ENCODE assay signal across 10 cellular contexts in the genomic region with DNA sequence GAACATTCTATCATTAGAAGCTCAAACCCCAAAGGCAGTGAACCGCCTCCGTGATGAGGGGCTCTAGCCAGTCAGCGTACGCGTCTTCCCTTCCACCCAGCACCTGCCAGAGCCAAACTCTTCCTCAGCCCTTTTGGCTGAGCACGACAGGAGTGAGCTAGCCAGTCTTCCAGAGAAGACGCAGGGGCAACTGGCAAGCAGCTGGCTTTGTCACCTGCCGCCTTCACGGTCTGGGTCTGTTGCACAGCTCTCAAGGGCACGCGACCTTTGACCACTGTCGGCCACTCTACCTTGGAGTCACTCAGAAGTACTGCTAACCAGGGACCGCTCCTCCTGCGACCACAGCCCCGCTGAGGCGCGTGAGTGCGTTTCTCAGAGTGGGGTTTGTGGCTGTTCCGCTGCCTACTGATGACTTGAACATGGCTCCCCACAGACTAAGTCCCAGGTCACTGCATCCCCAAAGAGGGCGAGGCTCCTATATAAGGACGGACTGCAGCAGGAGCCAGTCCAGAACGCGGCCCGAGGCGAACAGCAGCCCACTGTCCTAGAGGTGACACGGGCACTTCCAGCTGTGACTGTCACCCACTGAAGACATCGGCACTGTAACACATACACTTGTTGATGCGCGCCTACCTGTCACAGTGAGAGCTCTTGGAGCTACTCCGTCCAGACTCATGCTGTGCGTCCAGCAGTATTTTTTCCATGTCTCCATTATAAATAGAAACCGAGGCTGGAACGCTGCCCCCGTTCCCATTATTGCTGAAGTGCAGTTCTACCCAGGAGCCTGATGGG. TPM values are rescaled to one million over a fixed set of nuclear protein-coding genes. Genes with fewer than 3 reads are reported as not detected.
A peak's percentile ranks its signal among the peaks of the same experiment; 100 is the strongest.
DNase-seq lines count a peak whose midpoint lies in the region; ATAC-seq and TF ChIP-seq lines count a peak whose summit lies in the region.
"Had no signal": no experiment of that assay in that cellular context is flagged by ENCODE, and none has a peak within 500 bp of the region (broad histone marks: within the 10 kb centered on the region; RNA-seq: fewer than 3 reads in every experiment).

No MANE protein-coding gene starts in this region.

- H3K14ac ChIP-seq in IMR-90 (replicated peaks; ENCODE audit: low read depth, low read length) = no peak overlapping the region

- no peak overlapping the region for H3K56ac ChIP-seq in IMR-90 (ENCODE audit: extremely low read depth, insufficient read depth, low read length)

- H2BK20ac ChIP-seq in IMR-90 (ENCODE audit: low read depth, low read length) = no peak overlapping the region

- peaks cover 73% of the 10 kb centered on the region for H3K4me1 Mint-ChIP-seq in activated naive CD8-positive, alpha-beta T cell treated with anti-CD3 and anti-CD28 coated beads, Interleukin-2, amount 50 U/mL, for 24 hours
- H3K4me1 Mint-ChIP-seq in naive thymus-derived CD8-positive, alpha-beta T cell = peaks cover 55 to 90% (median 73%) of the 10 kb centered on the region in 4 donors

- H3K9me2 ChIP-seq in SK-N-SH = no peaks in the 10 kb centered on the region

- CTCF ChIA-PET in IMR-90 (lab: Yijun Ruan, JAX) (interaction anchor here (0.7 to 2.6 kb wide), 2 partner anchors 50 to 88 kb away, joined by 3 to 13 read pairs; no protein-coding TSS in a partner anchor), SK-N-SH (lab: Yijun Ruan, JAX) (interaction anchor here (1.0 to 1.1 kb wide), 2 partner anchors 29 to 77 kb away, joined by 3 to 4 read pairs; no protein-coding TSS in a partner anchor)

- H2AK5ac ChIP-seq in IMR-90 (ENCODE audit: low read depth, low read length) = no peak overlapping the region

- TF ChIP-seq CTCF in IMR-90 (conservative IDR thresholded peaks at IDR 0.05; ENCODE audit: low read depth, low read length) (no peak), SK-N-SH (IDR thresholded peaks at IDR 0.05) (no peak)

- dilution Hi-C loops in IMR-90 (cut with HindIII; ENCODE audit: low sequenced_read_pairs, unreplicated experiment) = no loop called here

- H3K4me3 Mint-ChIP-seq in activated naive CD8-positive, alpha-beta T cell treated with anti-CD3 and anti-CD28 coated beads, Interleukin-2, amount 50 U/mL, for 24 hours = peak overlapping the region; percentile 64
- H3K4me3 Mint-ChIP-seq in naive thymus-derived CD8-positive, alpha-beta T cell = peak overlapping the region; percentile 78 to 98 (median 87)

- H3K79me1 ChIP-seq in IMR-90 (ENCODE audit: low read depth in 1 of 2, low read length in 2 of 2) = peaks cover 19 to 86% of the 10 kb centered on the region in 2 experiments

- H3K27ac ChIP-seq in ACC112 (ENCODE audit: low read depth, low read length) = 0 out of 2 replicates have a peak overlapping the region, but pooled peaks have one; percentile 11
- no peak overlapping the region for H3K27ac ChIP-seq in IMR-90 (ENCODE audit: insufficient read depth, low read length)
- peak overlapping the region in 1 of 2 experiments; percentile 39; a peak in 2 of 4 replicates for H3K27ac ChIP-seq in SK-N-SH (ENCODE audit: low read depth in 2 of 2, low read length in 1 of 2)

- no peak overlapping the region for H3K18ac ChIP-seq in IMR-90 (ENCODE audit: low read depth, low read length)

- H3K36me3 ChIP-seq in ACC112 (ENCODE audit: insufficient read depth, low read length) (peaks cover 41% of the 10 kb centered on the region), IMR-90 (ENCODE audit: control insufficient read depth, insufficient read depth, low read length) (peaks cover 71% of the 10 kb centered on the region), SK-N-SH (replicated peaks in 1 of 2; ENCODE audit: control insufficient read depth in 1 of 2, insufficient read depth in 2 of 2, low read length in 1 of 2) (peaks cover 11 to 40% of the 10 kb centered on the region in 2 experiments)

- BruUV-seq in IMR-90 (replicated peaks; lab: Mats Ljungman, UMichigan) = no TSS peak

- intact Hi-C loops in IMR-90 (cut with micrococcal nuclease) = loop anchor here (2.0 kb wide), 1 partner anchor 49 kb away; no protein-coding TSS in a partner anchor

- no peak overlapping the region for H4K8ac ChIP-seq in IMR-90 (ENCODE audit: low read depth in 2 of 2, low read length in 2 of 2)

- peaks cover 40% of the 10 kb centered on the region for H3K4me1 ChIP-seq in ACC112 (ENCODE audit: control insufficient read depth, insufficient read depth, low read length, unreplicated experiment)
- H3K4me1 ChIP-seq in IMR-90 (ENCODE audit: control insufficient read depth, insufficient read depth, low read length) = peaks cover 18% of the 10 kb centered on the region
- H3K4me1 ChIP-seq in SK-N-SH (ENCODE audit: control insufficient read depth in 1 of 2, insufficient read depth in 2 of 2, low read depth in 1 of 2, low read length in 1 of 2) = peaks cover 2 to 22% of the 10 kb centered on the region in 2 experiments; a peak in 2 of 4 replicates

- no peak for TF ChIP-seq POLR2A in IMR-90 (IDR thresholded peaks at IDR 0.05; ENCODE audit: low read depth, low read length)

- no peak overlapping the region for H3K4me2 ChIP-seq in IMR-90 (ENCODE audit: low read depth, low read length)
- H3K4me2 ChIP-seq in SK-N-SH = no peak overlapping the region

- no peak overlapping the region for H2BK15ac ChIP-seq in IMR-90 (ENCODE audit: low read depth, low read length)

- H3K27me3 ChIP-seq in ACC112 (ENCODE audit: insufficient read depth, low read length) (no peaks in the 10 kb centered on the region), IMR-90 (ENCODE audit: control insufficient read depth, insufficient read depth, low read length) (no peaks in the 10 kb centered on the region), SK-N-SH (ENCODE audit: insufficient read depth) (no peaks in the 10 kb centered on the region)
- H3K27me3 ChIP-seq: stomach had no signal

- H2AK9ac ChIP-seq in IMR-90 (replicated peaks; ENCODE audit: low read depth, low read length, poor library complexity) = peak overlapping the region; percentile 2

- no peaks in the 10 kb centered on the region for H3K9me3 Mint-ChIP-seq in activated naive CD8-positive, alpha-beta T cell treated with anti-CD3 and anti-CD28 coated beads, Interleukin-2, amount 50 U/mL, for 24 hours
- H3K9me3 Mint-ChIP-seq in naive thymus-derived CD8-positive, alpha-beta T cell = no peaks in the 10 kb centered on the region

- TF ChIP-seq EP300 in SK-N-SH (IDR thresholded peaks at IDR 0.05; ENCODE audit: borderline replicate concordance in 1 of 2, low read depth in 1 of 2, low read length in 1 of 2) = no peak

- DNase-seq in IMR-90 (no peak), AML-193 (lab: John Stamatoyannopoulos, UW) (no peak), EL (no peak), SK-N-SH (no peak)
- DNase-seq in activated naive CD8-positive, alpha-beta T cell treated with anti-CD3 and anti-CD28 coated beads, Interleukin-2, amount 50 U/mL, for 24 hours = peak; percentile 16
- peak in 4 of 10 donors; percentile 9 to 69 (median 30) for DNase-seq in naive thymus-derived CD8-positive, alpha-beta T cell
- DNase-seq in activated effector memory CD4-positive, alpha-beta T cell treated with Interleukin-2 at 50 U/mL for 16 hours = no peak
- DNase-seq: NCI-H82, stomach had no signal

- peaks cover 23% of the 10 kb centered on the region for H3K9me1 ChIP-seq in IMR-90 (ENCODE audit: insufficient read depth, low read length)

- no peak overlapping the region for H2AFZ ChIP-seq in ACC112 (ENCODE audit: low read length, unreplicated experiment)
- H2AFZ ChIP-seq in IMR-90 (replicated peaks; ENCODE audit: low read length, poor library complexity) = no peak overlapping the region
- no peak overlapping the region for H2AFZ ChIP-seq in SK-N-SH (ENCODE audit: low read depth)

- H3K79me2 ChIP-seq in ACC112 (ENCODE audit: control insufficient read depth, insufficient read depth, low read length, unreplicated experiment) (peaks cover 91% of the 10 kb centered on the region), SK-N-SH (ENCODE audit: insufficient read depth) (peaks cover 81% of the 10 kb centered on the region)

- H4K20me1 ChIP-seq in IMR-90 (ENCODE audit: insufficient read depth, low read length) = peaks cover 98% of the 10 kb centered on the region
- H4K20me1 ChIP-seq in SK-N-SH (ENCODE audit: insufficient read depth) = peaks cover 65% of the 10 kb centered on the region

- H4K91ac ChIP-seq in IMR-90 (ENCODE audit: insufficient read depth, low read depth, low read length) = no peak overlapping the region

- POLR2A ChIA-PET in IMR-90 (lab: Charles Lee; ENCODE audit: unreplicated experiment) (no interaction called here), SK-N-SH (lab: Yijun Ruan, JAX) (interaction anchor here (1.4 to 3.1 kb wide), 2 partner anchors 8 to 11 kb away, joined by 5 to 12 read pairs; partner anchors contain the start of gene BNIP3)
- POLR2A ChIA-PET in naive thymus-derived CD8-positive, alpha-beta T cell (lab: Charles Lee) = interaction anchor here (0.5 to 3.7 kb wide), 11 partner anchors 8 to 79 kb away, joined by 3 to 29 read pairs (median 4); partner anchors contain the start of genes BNIP3 and PPP2R2D

- in situ Hi-C loops in IMR-90 (cut with MboI; ENCODE audit: low sequenced_read_pairs) = no loop called here

- 92% methylated on average over 20 of the region's 34 CpGs; no CpG with 5 or more reads in 1 of the 2 experiments for WGBS in IMR-90 (ENCODE audit: extremely low coverage in 2 of 2, insufficient read length in 1 of 2), 2 experiments
- WGBS in SK-N-SH (ENCODE audit: low lambda C conversion rate) = 97% methylated on average over 31 of the region's 34 CpGs

- H3K23ac ChIP-seq in IMR-90 (ENCODE audit: low read depth, low read length) = no peak overlapping the region

- H3F3A ChIP-seq in SK-N-SH (replicated peaks; ENCODE audit: insufficient read depth) = no peaks in the 10 kb centered on the region

- H3K27me3 Mint-ChIP-seq in activated naive CD8-positive, alpha-beta T cell treated with anti-CD3 and anti-CD28 coated beads, Interleukin-2, amount 50 U/mL, for 24 hours = no peaks in the 10 kb centered on the region
- no peaks in the 10 kb centered on the region for H3K27me3 Mint-ChIP-seq in naive thymus-derived CD8-positive, alpha-beta T cell

- TF ChIP-seq RAD21 in IMR-90 (IDR thresholded peaks at IDR 0.05; ENCODE audit: low read length) (no peak), SK-N-SH (IDR thresholded peaks at IDR 0.05; ENCODE audit: low read length) (no peak)

- H3K4me3 ChIP-seq in ACC112 (ENCODE audit: low read depth, low read length) (peak overlapping the region; percentile 22; the same call in 1 of the 2 replicates), IMR-90 (ENCODE audit: insufficient read depth, low read depth, low read length) (no peak overlapping the region), SK-N-SH (ENCODE audit: low read depth in 2 of 2, low read length in 1 of 2) (no peak overlapping the region)
- H3K4me3 ChIP-seq: stomach had no signal

- H3K9ac ChIP-seq in IMR-90 (ENCODE audit: low read depth, low read length) = no peak overlapping the region
- no peak overlapping the region for H3K9ac ChIP-seq in SK-N-SH

- H3K4ac ChIP-seq in IMR-90 (ENCODE audit: low read depth, low read length) = no peak overlapping the region

- no peak for ATAC-seq in IMR-90 (ENCODE audit: low read depth)
- ATAC-seq in activated naive CD8-positive, alpha-beta T cell treated with anti-CD3 and anti-CD28 coated beads, Interleukin-2, amount 50 U/mL, for 24 hours = peak; percentile 26
- peak; percentile 67 to 74 for ATAC-seq in naive thymus-derived CD8-positive, alpha-beta T cell

- peak overlapping the region; percentile 73 for H3K27ac Mint-ChIP-seq in activated naive CD8-positive, alpha-beta T cell treated with anti-CD3 and anti-CD28 coated beads, Interleukin-2, amount 50 U/mL, for 24 hours
- H3K27ac Mint-ChIP-seq in naive thymus-derived CD8-positive, alpha-beta T cell = peak overlapping the region; percentile 85 to 95 (median 94)

- H2BK120ac ChIP-seq in IMR-90 (ENCODE audit: low read depth, low read length) = no peak overlapping the region

- peaks cover 54% of the 10 kb centered on the region for H3K36me3 Mint-ChIP-seq in activated naive CD8-positive, alpha-beta T cell treated with anti-CD3 and anti-CD28 coated beads, Interleukin-2, amount 50 U/mL, for 24 hours (ENCODE audit: low read depth)
- peaks cover 0 to 39% (median 7%) of the 10 kb centered on the region in 3 donors for H3K36me3 Mint-ChIP-seq in naive thymus-derived CD8-positive, alpha-beta T cell

- H2BK5ac ChIP-seq in IMR-90 (ENCODE audit: low read depth, low read length, poor library complexity, severe bottlenecking) = no peak overlapping the region

- H3K9me3 ChIP-seq in IMR-90 (ENCODE audit: control insufficient read depth, insufficient read depth, low read length) (no peaks in the 10 kb centered on the region), SK-N-SH (no peaks in the 10 kb centered on the region)
- H3K9me3 ChIP-seq: stomach had no signal

- H4K5ac ChIP-seq in IMR-90 (ENCODE audit: low read depth, low read length) = no peak overlapping the region

RNA-seq across cellular contexts. Expression of gene BNIP3, which starts 8.4 kb away (rescaled TPM):
- total RNA-seq in IMR-90 (2012; rRNA removed) = 134 and 252 TPM in 2 replicates
- polyA plus RNA-seq in IMR-90 (2012; rRNA removed) (181 and 211 TPM in 2 replicates), SK-N-SH (2012; rRNA removed) (40.3 and 57.2 TPM in 2 replicates)
- polyA plus RNA-seq in IMR-90 (2012; cell fraction: cytosol; rRNA removed) = 221 and 286 TPM in 2 replicates
- polyA plus RNA-seq in IMR-90 (2012; cell fraction: nucleus; rRNA removed; ENCODE audit: low replicate concordance) = 248 and 274 TPM in 2 replicates
- total RNA-seq in naive thymus-derived CD8-positive, alpha-beta T cell = 10 to 100 TPM; 36.4 to 42.1 TPM
- polyA plus RNA-seq in naive thymus-derived CD8-positive, alpha-beta T cell = 10 to 100 TPM; 30.8 to 38.9 (median 37.5) TPM
- 50.0 and 53.3 TPM in 2 replicates for polyA plus RNA-seq in SK-N-SH (2012; cell fraction: cytosol; rRNA removed)
- 47.8 and 56.3 TPM in 2 replicates for polyA plus RNA-seq in SK-N-SH (2012; cell fraction: nucleus; rRNA removed)
